Comparison of ENCODE assay signal across 1 cellular context in the genomic region with DNA sequence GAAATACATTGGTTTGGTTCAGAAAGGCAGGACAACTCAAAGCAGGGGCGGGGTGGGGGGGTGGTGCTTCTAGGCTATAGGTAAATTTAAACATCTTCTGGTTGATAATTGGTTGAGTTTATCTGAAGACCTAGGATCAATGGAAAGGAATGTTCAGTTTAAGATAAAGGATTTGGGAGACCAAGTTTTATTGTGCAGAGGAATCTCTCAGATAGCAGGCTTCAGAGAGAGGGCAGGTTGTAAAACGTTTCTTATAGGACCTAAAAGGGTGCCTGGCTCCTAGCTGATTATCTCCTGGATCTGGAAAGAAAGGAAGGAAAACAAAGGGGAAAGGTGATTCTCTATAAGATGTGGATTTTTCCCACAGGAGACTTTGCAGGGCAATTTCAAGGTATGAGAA.
TF ChIP-seq lines count a peak whose summit lies in the region.

No MANE protein-coding gene starts in this region.

TF ChIP-seq in GM23338, 12 proteins besides CTCF, POLR2A, EP300 and RAD21 (continued from another document):
- TF ChIP-seq, protein P1, sequence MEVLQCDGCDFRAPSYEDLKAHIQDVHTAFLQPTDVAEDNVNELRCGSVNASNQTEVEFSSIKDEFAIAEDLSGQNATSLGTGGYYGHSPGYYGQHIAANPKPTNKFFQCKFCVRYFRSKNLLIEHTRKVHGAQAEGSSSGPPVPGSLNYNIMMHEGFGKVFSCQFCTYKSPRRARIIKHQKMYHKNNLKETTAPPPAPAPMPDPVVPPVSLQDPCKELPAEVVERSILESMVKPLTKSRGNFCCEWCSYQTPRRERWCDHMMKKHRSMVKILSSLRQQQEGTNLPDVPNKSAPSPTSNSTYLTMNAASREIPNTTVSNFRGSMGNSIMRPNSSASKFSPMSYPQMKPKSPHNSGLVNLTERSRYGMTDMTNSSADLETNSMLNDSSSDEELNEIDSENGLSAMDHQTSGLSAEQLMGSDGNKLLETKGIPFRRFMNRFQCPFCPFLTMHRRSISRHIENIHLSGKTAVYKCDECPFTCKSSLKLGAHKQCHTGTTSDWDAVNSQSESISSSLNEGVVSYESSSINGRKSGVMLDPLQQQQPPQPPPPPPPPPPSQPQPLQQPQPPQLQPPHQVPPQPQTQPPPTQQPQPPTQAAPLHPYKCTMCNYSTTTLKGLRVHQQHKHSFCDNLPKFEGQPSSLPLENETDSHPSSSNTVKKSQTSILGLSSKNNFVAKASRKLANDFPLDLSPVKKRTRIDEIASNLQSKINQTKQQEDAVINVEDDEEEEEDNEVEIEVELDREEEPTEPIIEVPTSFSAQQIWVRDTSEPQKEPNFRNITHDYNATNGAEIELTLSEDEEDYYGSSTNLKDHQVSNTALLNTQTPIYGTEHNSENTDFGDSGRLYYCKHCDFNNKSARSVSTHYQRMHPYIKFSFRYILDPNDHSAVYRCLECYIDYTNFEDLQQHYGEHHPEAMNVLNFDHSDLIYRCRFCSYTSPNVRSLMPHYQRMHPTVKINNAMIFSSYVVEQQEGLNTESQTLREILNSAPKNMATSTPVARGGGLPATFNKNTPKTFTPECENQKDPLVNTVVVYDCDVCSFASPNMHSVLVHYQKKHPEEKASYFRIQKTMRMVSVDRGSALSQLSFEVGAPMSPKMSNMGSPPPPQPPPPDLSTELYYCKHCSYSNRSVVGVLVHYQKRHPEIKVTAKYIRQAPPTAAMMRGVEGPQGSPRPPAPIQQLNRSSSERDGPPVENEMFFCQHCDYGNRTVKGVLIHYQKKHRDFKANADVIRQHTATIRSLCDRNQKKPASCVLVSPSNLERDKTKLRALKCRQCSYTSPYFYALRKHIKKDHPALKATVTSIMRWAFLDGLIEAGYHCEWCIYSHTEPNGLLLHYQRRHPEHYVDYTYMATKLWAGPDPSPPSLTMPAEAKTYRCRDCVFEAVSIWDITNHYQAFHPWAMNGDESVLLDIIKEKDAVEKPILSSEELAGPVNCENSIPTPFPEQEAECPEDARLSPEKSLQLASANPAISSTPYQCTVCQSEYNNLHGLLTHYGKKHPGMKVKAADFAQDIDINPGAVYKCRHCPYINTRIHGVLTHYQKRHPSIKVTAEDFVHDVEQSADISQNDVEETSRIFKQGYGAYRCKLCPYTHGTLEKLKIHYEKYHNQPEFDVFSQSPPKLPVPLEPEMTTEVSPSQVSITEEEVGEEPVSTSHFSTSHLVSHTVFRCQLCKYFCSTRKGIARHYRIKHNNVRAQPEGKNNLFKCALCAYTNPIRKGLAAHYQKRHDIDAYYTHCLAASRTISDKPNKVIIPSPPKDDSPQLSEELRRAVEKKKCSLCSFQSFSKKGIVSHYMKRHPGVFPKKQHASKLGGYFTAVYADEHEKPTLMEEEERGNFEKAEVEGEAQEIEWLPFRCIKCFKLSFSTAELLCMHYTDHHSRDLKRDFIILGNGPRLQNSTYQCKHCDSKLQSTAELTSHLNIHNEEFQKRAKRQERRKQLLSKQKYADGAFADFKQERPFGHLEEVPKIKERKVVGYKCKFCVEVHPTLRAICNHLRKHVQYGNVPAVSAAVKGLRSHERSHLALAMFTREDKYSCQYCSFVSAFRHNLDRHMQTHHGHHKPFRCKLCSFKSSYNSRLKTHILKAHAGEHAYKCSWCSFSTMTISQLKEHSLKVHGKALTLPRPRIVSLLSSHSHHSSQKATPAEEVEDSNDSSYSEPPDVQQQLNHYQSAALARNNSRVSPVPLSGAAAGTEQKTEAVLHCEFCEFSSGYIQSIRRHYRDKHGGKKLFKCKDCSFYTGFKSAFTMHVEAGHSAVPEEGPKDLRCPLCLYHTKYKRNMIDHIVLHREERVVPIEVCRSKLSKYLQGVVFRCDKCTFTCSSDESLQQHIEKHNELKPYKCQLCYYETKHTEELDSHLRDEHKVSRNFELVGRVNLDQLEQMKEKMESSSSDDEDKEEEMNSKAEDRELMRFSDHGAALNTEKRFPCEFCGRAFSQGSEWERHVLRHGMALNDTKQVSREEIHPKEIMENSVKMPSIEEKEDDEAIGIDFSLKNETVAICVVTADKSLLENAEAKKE (CRISPR knock-in tag; IDR thresholded peaks at IDR 0.05) = no peak
